In genomic region chr12:105317453-105317852, GRCh38 we compare ENCODE assay signal across 12 cellular contexts. TPM values are rescaled to one million over a fixed set of nuclear protein-coding genes. Genes with fewer than 3 reads are reported as not detected.
DNase-seq lines count a peak whose midpoint lies in the region; ATAC-seq and TF ChIP-seq lines count a peak whose summit lies in the region.
"Had no signal": no experiment of that assay in that cellular context is flagged by ENCODE, and none has a peak within 500 bp of the region (broad histone marks: within the 10 kb centered on the region; RNA-seq: fewer than 3 reads in every experiment).

No MANE protein-coding gene starts in this region.

- H4K12ac ChIP-seq in trophoblast cell (ENCODE audit: low read depth, low read length) = no peak overlapping the region

- no peak overlapping the region for H3K9ac ChIP-seq in trophoblast cell (ENCODE audit: low read length)

- peak overlapping the region; percentile 53 for H3K4ac ChIP-seq in trophoblast cell (ENCODE audit: low read depth, low read length)

- no peaks in the 10 kb centered on the region for H3K27me3 ChIP-seq in Caco-2 (replicated peaks; ENCODE audit: control insufficient read depth, insufficient read depth, low read length)
- no peaks in the 10 kb centered on the region for H3K27me3 ChIP-seq in trophoblast cell (ENCODE audit: insufficient read depth, low read length)

- no peak overlapping the region for H4K8ac ChIP-seq in trophoblast cell (ENCODE audit: low read depth, low read length)

- H3K4me3 Mint-ChIP-seq in Caco-2 (ENCODE audit: unreplicated experiment) = peak overlapping the region; percentile 43

- TF ChIP-seq CTCF in Caco-2 (IDR thresholded peaks at IDR 0.05; ENCODE audit: insufficient read depth in 1 of 2, low read depth in 1 of 2, low read length in 1 of 2, severe bottlenecking in 1 of 2, unreplicated experiment in 1 of 2) (no peak), fibroblast of villous mesenchyme (IDR thresholded peaks at IDR 0.05; ENCODE audit: insufficient read depth, low read depth, low read length) (no peak)

- peaks cover 24% of the 10 kb centered on the region for H3K9me3 ChIP-seq in Caco-2
- no peaks in the 10 kb centered on the region for H3K9me3 ChIP-seq in trophoblast cell (ENCODE audit: insufficient read depth, low read depth, low read length)

- no peak overlapping the region for H3K23ac ChIP-seq in trophoblast cell (ENCODE audit: low read length)

- POLR2A ChIA-PET in Caco-2 (lab: Charles Lee) = no interaction called here

- H3K4me1 Mint-ChIP-seq in Caco-2 (ENCODE audit: low read depth, unreplicated experiment) = peaks cover 31% of the 10 kb centered on the region

- H2AK5ac ChIP-seq in trophoblast cell (ENCODE audit: low read length) = no peak overlapping the region

- H3K79me1 ChIP-seq in trophoblast cell (ENCODE audit: low read length) = peaks cover 29% of the 10 kb centered on the region

- H3K36me3 ChIP-seq in Caco-2 (ENCODE audit: control insufficient read depth, insufficient read depth, low read length) (no peaks in the 10 kb centered on the region; the same call in 1 of the 2 replicates), trophoblast cell (ENCODE audit: control insufficient read depth in 1 of 2, insufficient read depth in 2 of 2, low read length in 2 of 2) (no peaks in the 10 kb centered on the region)
- H3K36me3 ChIP-seq: cardiac muscle cell had no signal

- H4K91ac ChIP-seq in trophoblast cell (ENCODE audit: low read depth, low read length) = peak overlapping the region; percentile 74

- CTCF ChIA-PET in Caco-2 (lab: Charles Lee) = no interaction called here

- H2BK120ac ChIP-seq in trophoblast cell (ENCODE audit: insufficient read depth, low read length, poor library complexity) = peak overlapping the region; percentile 89

- intact Hi-C loops in Caco-2 (cut with micrococcal nuclease; ENCODE audit: unreplicated experiment) = loop anchor here (5.0 kb wide), 2 partner anchors 60 to 95 kb away; no protein-coding TSS in a partner anchor
- intact Hi-C loops in left ventricle myocardium superior (cut with micrococcal nuclease) = no loop called here

- DNase-seq in Caco-2 (no peak), RPMI7951 (ENCODE audit: low read depth) (peak; percentile 15), fibroblast of villous mesenchyme (ENCODE audit: low read depth) (peak; percentile 48), trophoblast cell (peak in 1 of 2 donors; percentile 54), left ventricle myocardium superior (no peak), NCI-H2227 (lab: John Stamatoyannopoulos, UW; ENCODE audit: unreplicated experiment) (no peak)
- DNase-seq: activated CD4-positive, alpha-beta T cell treated with anti-CD3 and anti-CD28 coated beads, Interleukin-2, amount 50 U/mL, for 1 hour; GOT3; retina had no signal

- H3K9me3 Mint-ChIP-seq in Caco-2 (ENCODE audit: unreplicated experiment) = peaks cover 29% of the 10 kb centered on the region

- H3K4me2 ChIP-seq in trophoblast cell (ENCODE audit: low read length) = peak overlapping the region; percentile 38

- H3K4me3 ChIP-seq in Caco-2 (ENCODE audit: low read depth, low read length) = no peak overlapping the region
- H3K4me3 ChIP-seq in fibroblast of villous mesenchyme (ENCODE audit: low read depth, low read length) = no peak overlapping the region
- no peak overlapping the region for H3K4me3 ChIP-seq in trophoblast cell (ENCODE audit: low read depth, low read length)
- H3K4me3 ChIP-seq: cardiac muscle cell had no signal

- TSS peak; percentile 99 for BruUV-seq in Caco-2 (replicated peaks; lab: Mats Ljungman, UMichigan)

- no peak overlapping the region for H3K18ac ChIP-seq in trophoblast cell (ENCODE audit: low read length)

- peak overlapping the region; percentile 60 for H2BK5ac ChIP-seq in trophoblast cell (ENCODE audit: low read depth, low read length, poor library complexity)

- no peaks in the 10 kb centered on the region for H3K27me3 Mint-ChIP-seq in Caco-2 (ENCODE audit: insufficient read depth, unreplicated experiment)

- H3K27ac ChIP-seq in trophoblast cell (ENCODE audit: low read depth, low read length) = peak overlapping the region; percentile 89
- H3K27ac ChIP-seq: cardiac muscle cell had no signal

- H3K27ac Mint-ChIP-seq in Caco-2 (ENCODE audit: unreplicated experiment) = peak overlapping the region; percentile 89

- peaks cover 59% of the 10 kb centered on the region for H3K4me1 ChIP-seq in Caco-2
- peaks cover 12 to 23% of the 10 kb centered on the region in 2 experiments for H3K4me1 ChIP-seq in trophoblast cell (ENCODE audit: control insufficient read depth in 1 of 2, insufficient read depth in 2 of 2, low read length in 2 of 2)

- no peak for ATAC-seq in GM21825 (IDR thresholded peaks at IDR 0.05; ENCODE audit: unreplicated experiment)
- no peak for ATAC-seq in GM21717 (IDR thresholded peaks at IDR 0.05; ENCODE audit: unreplicated experiment)
- ATAC-seq in left ventricle myocardium superior = no peak

- no peak overlapping the region for H2AFZ ChIP-seq in trophoblast cell (ENCODE audit: insufficient read depth, low read length, poor library complexity)

- H2BK12ac ChIP-seq in trophoblast cell (ENCODE audit: low read length) = peak overlapping the region; percentile 92

- no CpG with 5 or more reads among the region's 2 CpGs for WGBS in trophoblast cell (ENCODE audit: extremely low coverage, insufficient coverage, insufficient read length)

- H3K14ac ChIP-seq in trophoblast cell (ENCODE audit: low read length) = peak overlapping the region; percentile 29

- H3K36me3 Mint-ChIP-seq in Caco-2 (ENCODE audit: insufficient read depth, unreplicated experiment) = peaks cover 28% of the 10 kb centered on the region

- H3K79me2 ChIP-seq in trophoblast cell (ENCODE audit: control insufficient read depth, insufficient read depth, low read length, poor library complexity) = no peaks in the 10 kb centered on the region

RNA-seq across cellular contexts. Expression of gene C12orf75, which starts 13.0 kb away (rescaled TPM):
- total RNA-seq in Caco-2 (2022) (173 and 209 TPM in 2 replicates), fibroblast of villous mesenchyme (295 and 302 TPM in 2 replicates), left ventricle myocardium superior (1.8 TPM)
- total RNA-seq in RPMI7951 (2014; rRNA removed; shearing (Covaris generic)) = 225 and 267 TPM in 2 replicates
- 92.3 and 94.7 TPM in 2 replicates for polyA plus RNA-seq in trophoblast cell (2013)

Comparison
In these comparisons a context has a peak if more than half of its experiments do, and no peak if none do; other contexts are left out.
1. DNase-seq: peak in RPMI7951 (single experiment) and fibroblast of villous mesenchyme (single experiment); none in Caco-2 (0 of 2), left ventricle myocardium superior (single experiment) and NCI-H2227 (single experiment).
2. RNA of gene C12orf75, which starts 13.0 kb away (total RNA-seq): 295 to 302 TPM in fibroblast of villous mesenchyme, 225 to 267 TPM in RPMI7951 and 173 to 209 TPM in Caco-2; 1.8 TPM in left ventricle myocardium superior (single experiment); every median in the first group is over 10 times any median in the second.